18 cellular contexts compared by ENCODE assay signal in the genomic region with DNA sequence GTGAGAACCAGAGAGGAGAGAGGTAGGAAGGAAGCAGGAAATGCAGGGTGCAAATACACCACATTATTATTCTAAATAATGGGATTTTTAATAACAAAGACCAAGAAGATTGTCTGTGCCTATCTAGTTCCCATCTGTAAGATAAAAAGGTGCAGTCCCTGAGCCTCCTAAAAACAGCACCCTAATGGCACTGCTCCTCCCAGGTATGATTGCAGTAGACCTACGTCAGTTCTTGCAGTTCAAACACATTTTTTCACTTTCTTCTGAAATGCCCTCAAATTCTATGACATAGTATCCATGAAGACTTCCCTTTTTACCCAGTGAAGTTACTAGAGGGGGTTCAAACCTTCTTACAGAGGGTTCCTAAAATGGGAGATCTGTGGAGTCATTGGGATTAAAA.
A peak's percentile ranks its signal among the peaks of the same experiment; 100 is the strongest.
DNase-seq lines count a peak whose midpoint lies in the region; FAIRE-seq and TF ChIP-seq lines count a peak whose summit lies in the region.
"Had no signal": no experiment of that assay in that cellular context is flagged by ENCODE, and none has a peak within 500 bp of the region (broad histone marks: within the 10 kb centered on the region; RNA-seq: fewer than 3 reads in every experiment).

No MANE protein-coding gene starts in this region.

- CTCF ChIA-PET in CD4-positive, alpha-beta memory T cell (lab: Charles Lee; ENCODE audit: partially characterized antibody), result interaction anchor here (1.4 to 2.6 kb wide), 3 partner anchors 11 to 174 kb away, joined by 5 to 14 read pairs (median 11); no protein-coding TSS in a partner anchor

- no peak for DNase-seq in CD4-positive, alpha-beta memory T cell
- no peak for DNase-seq in activated naive CD8-positive, alpha-beta T cell treated with anti-CD3 and anti-CD28 coated beads for 36 hours
- DNase-seq in mesothelial cell of epicardium (ENCODE audit: low spot score in 2 of 2, unreplicated experiment in 2 of 2), result no peak
- DNase-seq in small intestine, result no peak
- no peak for DNase-seq in NCI-H2107 treated with DMSO at 0.1 percent for 48 hours (lab: John Stamatoyannopoulos, UW; ENCODE audit: unreplicated experiment)
- DNase-seq in activated gamma-delta T cell treated with Interleukin-2 at 50 U/mL for 16 hours, result no peak
- DNase-seq: activated CD8-positive, alpha-beta memory T cell treated with anti-CD3 and anti-CD28 coated beads for 24 hours; caudate nucleus; foreskin fibroblast; Kasumi-1; nucleus accumbens; right cardiac atrium; stimulated activated CD4-positive, alpha-beta T cell treated with anti-CD3 and anti-CD28 coated beads, Interleukin-1b, Interleukin-23, amount 100 ng/mL, for 48 hours; testis had no signal

- H3K9me3 ChIP-seq in CD4-positive, alpha-beta memory T cell (ENCODE audit: control insufficient read depth in 1 of 2, low read length in 2 of 2), result no peaks in the 10 kb centered on the region
- H3K9me3 ChIP-seq in HUES48 (ENCODE audit: control insufficient read depth, insufficient read depth, low read length) (no peaks in the 10 kb centered on the region), small intestine (ENCODE audit: control insufficient read depth, low read depth) (no peaks in the 10 kb centered on the region)
- H3K9me3 ChIP-seq: BLaER1, testis had no signal

- H3K36me3 ChIP-seq in CD4-positive, alpha-beta memory T cell (ENCODE audit: insufficient read depth, low read length), result peaks cover 79% of the 10 kb centered on the region
- H3K36me3 ChIP-seq in HUES48 (ENCODE audit: control insufficient read depth, insufficient read depth, low read length) (no peaks in the 10 kb centered on the region), small intestine (ENCODE audit: control insufficient read depth in 2 of 2, insufficient read depth in 2 of 2, low read length in 2 of 2) (no peaks in the 10 kb centered on the region)

- no peaks in the 10 kb centered on the region for H3K27me3 ChIP-seq in CD4-positive, alpha-beta memory T cell (ENCODE audit: insufficient read depth, low read length)
- H3K27me3 ChIP-seq in HUES48 (ENCODE audit: control insufficient read depth, insufficient read depth, low read length), result no peaks in the 10 kb centered on the region
- no peaks in the 10 kb centered on the region for H3K27me3 ChIP-seq in small intestine (ENCODE audit: control insufficient read depth in 2 of 2, insufficient read depth in 2 of 2, low read length in 2 of 2)
- H3K27me3 ChIP-seq: BLaER1, testis had no signal

- no peak overlapping the region for H3K4me3 ChIP-seq in CD4-positive, alpha-beta memory T cell (ENCODE audit: low read length in 2 of 2)
- peak overlapping the region; percentile 48 for H3K4me3 ChIP-seq in HUES48 (ENCODE audit: low read depth, low read length)
- no peak overlapping the region for H3K4me3 ChIP-seq in small intestine (ENCODE audit: low read depth in 1 of 2, low read length in 2 of 2)
- H3K4me3 ChIP-seq: BLaER1, testis had no signal

- peak overlapping the region in 3 of 8 donors; percentile 12 to 46 (median 26) for H3K4me3 Mint-ChIP-seq in CD4-positive, alpha-beta memory T cell
- H3K4me3 Mint-ChIP-seq in activated naive CD8-positive, alpha-beta T cell treated with anti-CD3 and anti-CD28 coated beads for 36 hours, result no peak overlapping the region
- peak overlapping the region; percentile 42 for H3K4me3 Mint-ChIP-seq in mesothelial cell of epicardium

- peaks cover 94% of the 10 kb centered on the region for H3K4me1 ChIP-seq in CD4-positive, alpha-beta memory T cell (ENCODE audit: insufficient read depth, low read length)
- H3K4me1 ChIP-seq in HUES48 (ENCODE audit: control insufficient read depth, insufficient read depth, low read length), result peaks cover 59% of the 10 kb centered on the region
- no peaks in the 10 kb centered on the region for H3K4me1 ChIP-seq in small intestine (ENCODE audit: control insufficient read depth in 2 of 2, insufficient read depth in 1 of 2, low read depth in 1 of 2, low read length in 1 of 2)
- H3K4me1 ChIP-seq: testis had no signal

- H3K4me1 Mint-ChIP-seq in CD4-positive, alpha-beta memory T cell, result peaks cover 65 to 99% (median 85%) of the 10 kb centered on the region in 4 donors
- H3K4me1 Mint-ChIP-seq in activated naive CD8-positive, alpha-beta T cell treated with anti-CD3 and anti-CD28 coated beads for 36 hours, result peaks cover 81% of the 10 kb centered on the region
- H3K4me1 Mint-ChIP-seq in mesothelial cell of epicardium, result peaks cover 9% of the 10 kb centered on the region

- no peak for TF ChIP-seq CTCF in mesothelial cell of epicardium (IDR thresholded peaks at IDR 0.05; ENCODE audit: unreplicated experiment)

- peak overlapping the region in 6 of 7 donors; percentile 77 to 89 (median 86) for H3K27ac Mint-ChIP-seq in CD4-positive, alpha-beta memory T cell
- H3K27ac Mint-ChIP-seq in activated naive CD8-positive, alpha-beta T cell treated with anti-CD3 and anti-CD28 coated beads for 36 hours, result peak overlapping the region; percentile 66
- peak overlapping the region; percentile 71 for H3K27ac Mint-ChIP-seq in mesothelial cell of epicardium

- H3K36me3 Mint-ChIP-seq in CD4-positive, alpha-beta memory T cell, result peaks cover 84 to 98% of the 10 kb centered on the region in 2 donors
- H3K36me3 Mint-ChIP-seq in activated naive CD8-positive, alpha-beta T cell treated with anti-CD3 and anti-CD28 coated beads for 36 hours, result peaks cover 80% of the 10 kb centered on the region
- H3K36me3 Mint-ChIP-seq in mesothelial cell of epicardium, result no peaks in the 10 kb centered on the region

- FAIRE-seq in small intestine (lab: Jason Lieb, UNC), result no peak
- FAIRE-seq: endometrium, islet of Langerhans had no signal

- H3K27me3 Mint-ChIP-seq in CD4-positive, alpha-beta memory T cell, result no peaks in the 10 kb centered on the region
- H3K27me3 Mint-ChIP-seq in activated naive CD8-positive, alpha-beta T cell treated with anti-CD3 and anti-CD28 coated beads for 36 hours, result no peaks in the 10 kb centered on the region
- H3K27me3 Mint-ChIP-seq in mesothelial cell of epicardium (ENCODE audit: low read depth), result peaks cover 24% of the 10 kb centered on the region

- H3K27ac ChIP-seq in CD4-positive, alpha-beta memory T cell (ENCODE audit: low read depth, low read length), result peak overlapping the region; percentile 18
- H3K27ac ChIP-seq in HUES48 (ENCODE audit: low read depth, low read length) (peak overlapping the region; percentile 86), small intestine (ENCODE audit: low read depth in 1 of 2, low read length in 1 of 2) (no peak overlapping the region)
- H3K27ac ChIP-seq: BLaER1, testis had no signal

- POLR2A ChIA-PET in CD4-positive, alpha-beta memory T cell (lab: Charles Lee; ENCODE audit: partially characterized antibody), result interaction anchor here (0.7 to 4.2 kb wide), 4 partner anchors 14 to 72 kb away, joined by 3 to 22 read pairs (median 4); no protein-coding TSS in a partner anchor

- H3K9me3 Mint-ChIP-seq in CD4-positive, alpha-beta memory T cell, result peaks cover 0 to 1% (median 0%) of the 10 kb centered on the region in 8 donors
- no peaks in the 10 kb centered on the region for H3K9me3 Mint-ChIP-seq in activated naive CD8-positive, alpha-beta T cell treated with anti-CD3 and anti-CD28 coated beads for 36 hours
- no peaks in the 10 kb centered on the region for H3K9me3 Mint-ChIP-seq in mesothelial cell of epicardium

- intact Hi-C loops in CD4-positive, alpha-beta memory T cell (cut with micrococcal nuclease), result loop anchor here (2.0 kb wide), 1 partner anchor 13 kb away; no protein-coding TSS in a partner anchor

- WGBS in small intestine, 3 donors, result 69 to 88% (median 78%) methylated on average over 1 of the region's 1 CpG

- peak overlapping the region; percentile 27 for H3K9ac ChIP-seq in HUES48 (ENCODE audit: low read depth, low read length)
- H3K9ac ChIP-seq: BLaER1 had no signal

Comparison
In these comparisons a context has a peak if more than half of its experiments do, and no peak if none do; other contexts are left out.
1. H3K27ac ChIP-seq: peak in CD4-positive, alpha-beta memory T cell (single experiment) and HUES48 (single experiment); none in small intestine (0 of 2).
2. Peak in every context shown above with its lines, with median percentiles within 50 percentile points of each other: H3K27ac Mint-ChIP-seq.